In the genomic region with DNA sequence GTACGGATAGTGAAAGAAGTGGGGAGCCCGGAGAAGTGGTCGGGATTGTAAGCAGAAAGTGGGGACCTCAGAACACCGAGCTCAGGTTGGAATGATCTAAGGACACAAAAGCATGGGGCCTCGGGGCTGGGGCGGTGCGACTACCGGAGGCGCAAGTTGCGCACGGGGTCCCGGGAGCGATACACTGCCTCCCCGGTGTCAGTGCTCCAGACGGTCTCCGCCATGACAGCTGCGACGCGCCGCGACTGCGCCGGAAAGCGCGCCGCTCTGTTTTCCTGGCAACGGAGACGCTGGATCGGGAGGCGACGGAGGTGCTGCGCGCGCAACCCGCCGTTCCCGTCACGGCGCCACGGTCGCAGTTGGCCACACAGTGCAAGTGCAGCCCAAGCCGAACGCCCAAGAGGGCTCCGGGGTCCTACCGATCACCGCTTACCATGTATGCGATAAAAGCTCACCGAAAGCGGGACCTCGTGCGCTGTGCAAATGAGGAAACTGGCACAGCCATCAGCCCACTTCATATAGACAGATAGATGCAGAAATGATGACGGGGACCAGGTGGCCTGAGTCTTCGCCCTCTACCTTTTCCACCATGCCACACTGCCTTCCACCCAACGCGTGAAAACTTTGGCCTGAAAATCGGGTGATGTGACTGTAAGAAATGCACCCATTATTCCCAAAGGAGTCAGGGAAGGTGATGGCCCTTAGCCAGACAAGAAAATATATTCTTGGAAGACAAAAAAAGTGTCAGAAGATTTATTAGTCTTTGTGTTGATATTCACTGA, we compare ENCODE assay signal across 1 cellular context.
A peak's percentile ranks its signal among the peaks of the same experiment; 100 is the strongest.
TF ChIP-seq lines count a peak whose summit lies in the region.

Gene MKS1, minus strand, starts transcription at position 249 of the 782 bp plus-strand sequence. Its CDS starts 25 bp downstream, at position 224.

TF ChIP-seq in HepG2, 621 proteins besides CTCF, POLR2A, EP300 and RAD21 (continued from another document):
- TF ChIP-seq UBTF (CRISPR knock-in tag; IDR thresholded peaks at IDR 0.05) (peak; percentile 91), MTA1 (CRISPR knock-in tag; IDR thresholded peaks at IDR 0.05; ENCODE audit: borderline replicate concordance) (peak; percentile 90; the same call in 1 of the 2 replicates), KIAA2018 (CRISPR knock-in tag; IDR thresholded peaks at IDR 0.05; ENCODE audit: borderline replicate concordance) (peak; percentile 88; the same call in 1 of the 2 replicates), TOPORS (CRISPR knock-in tag; IDR thresholded peaks at IDR 0.05) (0 out of 2 replicates have a peak, but pooled peaks have one; percentile 55), GTF2F1 (IDR thresholded peaks at IDR 0.05; ENCODE audit: low read length) (no peak), SPEN (CRISPR knock-in tag; IDR thresholded peaks at IDR 0.05; ENCODE audit: low read depth) (peak; percentile 91), ZMYM4 (CRISPR knock-in tag; IDR thresholded peaks at IDR 0.05) (peak; percentile 96), ZNF773 (CRISPR knock-in tag; IDR thresholded peaks at IDR 0.05; ENCODE audit: borderline replicate concordance) (no peak)
- TF ChIP-seq, protein P1, sequence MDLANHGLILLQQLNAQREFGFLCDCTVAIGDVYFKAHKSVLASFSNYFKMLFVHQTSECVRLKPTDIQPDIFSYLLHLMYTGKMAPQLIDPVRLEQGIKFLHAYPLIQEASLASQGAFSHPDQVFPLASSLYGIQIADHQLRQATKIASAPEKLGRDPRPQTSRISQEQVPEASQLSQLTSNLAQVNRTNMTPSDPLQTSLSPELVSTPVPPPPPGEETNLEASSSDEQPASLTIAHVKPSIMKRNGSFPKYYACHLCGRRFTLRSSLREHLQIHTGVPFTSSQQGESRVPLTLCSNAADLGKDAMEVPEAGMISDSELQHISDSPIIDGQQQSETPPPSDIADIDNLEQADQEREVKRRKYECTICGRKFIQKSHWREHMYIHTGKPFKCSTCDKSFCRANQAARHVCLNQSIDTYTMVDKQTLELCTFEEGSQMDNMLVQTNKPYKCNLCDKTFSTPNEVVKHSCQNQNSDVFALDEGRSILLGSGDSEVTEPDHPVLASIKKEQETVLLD (CRISPR knock-in tag; IDR thresholded peaks at IDR 0.05; ENCODE audit: low read depth): peak; percentile 52; the same call in 1 of the 2 replicates
- TF ChIP-seq, protein P2, sequence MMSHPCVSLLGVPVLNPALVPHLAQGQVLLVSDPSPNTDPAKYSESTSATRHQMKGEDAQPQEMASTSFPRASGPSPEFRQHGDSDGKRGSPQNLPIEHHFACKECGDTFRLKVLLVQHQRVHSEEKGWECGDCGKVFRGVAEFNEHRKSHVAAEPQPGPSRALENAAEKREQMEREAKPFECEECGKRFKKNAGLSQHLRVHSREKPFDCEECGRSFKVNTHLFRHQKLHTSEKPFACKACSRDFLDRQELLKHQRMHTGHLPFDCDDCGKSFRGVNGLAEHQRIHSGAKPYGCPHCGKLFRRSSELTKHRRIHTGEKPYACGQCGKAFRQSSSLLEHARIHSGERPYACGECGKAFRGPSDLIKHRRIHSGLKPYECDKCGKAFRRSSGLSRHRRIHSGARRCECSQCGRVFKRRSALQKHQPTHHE (CRISPR knock-in tag; IDR thresholded peaks at IDR 0.05; ENCODE audit: borderline replicate concordance): 0 out of 2 replicates have a peak, but pooled peaks have one; percentile 40
